9 cellular contexts compared by ENCODE assay signal in genomic region chr16:88332921-88333644, GRCh38. TPM values are rescaled to one million over a fixed set of nuclear protein-coding genes. Genes with fewer than 3 reads are reported as not detected.
DNase-seq lines count a peak whose midpoint lies in the region; TF ChIP-seq lines count a peak whose summit lies in the region.
"Not testable (repeated sequence)": the region's sequence is repeated elsewhere in the genome, so short reads cannot be mapped to it uniquely, and the experiment has no call there.
"Had no signal": no experiment of that assay in that cellular context is flagged by ENCODE, and none has a peak within 500 bp of the region (broad histone marks: within the 10 kb centered on the region; RNA-seq: fewer than 3 reads in every experiment).

No MANE protein-coding gene starts in this region.

- H2AFZ ChIP-seq in mammary epithelial cell (ENCODE audit: low read depth, low read length): peak overlapping the region; percentile 38

- H3K79me2 ChIP-seq in mammary epithelial cell (ENCODE audit: insufficient read depth, low read length): not testable (repeated sequence)

- peak overlapping the region in 10 of 11 experiments; percentile 14 to 85 (median 67); a peak in 18 of 22 replicates for H3K27ac ChIP-seq in BLaER1 treated with 17β-estradiol and CSF1 and Interleukin-3, amounts not matched to agents 10 nM and 100 nM
- H3K27ac ChIP-seq in HL-60 (replicated peaks): not testable (repeated sequence)
- H3K27ac ChIP-seq in mammary epithelial cell (ENCODE audit: insufficient read depth, low read depth, low read length): peak overlapping the region; percentile 76
- H3K27ac ChIP-seq in tibial artery: peak overlapping the region; percentile 44 to 70

- TF ChIP-seq CTCF in HL-60 (IDR thresholded peaks at IDR 0.05; ENCODE audit: insufficient read depth, low read length); mammary epithelial cell (conservative IDR thresholded peaks at IDR 0.05 in 1 of 2, IDR thresholded peaks at IDR 0.05 in 1 of 2; ENCODE audit: extremely low read depth in 1 of 2, insufficient read depth in 1 of 2, low read depth in 1 of 2, low read length in 2 of 2); tibial artery (IDR thresholded peaks at IDR 0.05): not testable (repeated sequence)

- intact Hi-C loops in mammary epithelial cell (cut with micrococcal nuclease): loop anchor here (5.0 kb wide), 1 partner anchor 91 kb away; no protein-coding TSS in a partner anchor
- intact Hi-C loops in tibial artery (cut with DNase I; ENCODE audit: low total_unique reads): not testable (repeated sequence)

- H3K9me3 ChIP-seq in BLaER1 treated with 17β-estradiol and CSF1 and Interleukin-3, amounts not matched to agents 10 nM and 100 nM (replicated peaks in 1 of 11): peaks cover 0 to 13% (median 0%) of the 10 kb centered on the region in 11 experiments; a peak in 4 of 22 replicates
- H3K9me3 ChIP-seq in mammary epithelial cell (replicated peaks; ENCODE audit: insufficient read depth, low read length); tibial artery: not testable (repeated sequence)

- peaks cover 23 to 44% (median 33%) of the 10 kb centered on the region in 10 experiments for H3K4me1 ChIP-seq in BLaER1 treated with 17β-estradiol and CSF1 and Interleukin-3, amounts not matched to agents 10 nM and 100 nM
- peaks cover 28% of the 10 kb centered on the region for H3K4me1 ChIP-seq in mammary epithelial cell (ENCODE audit: insufficient read depth, low read length)
- peaks cover 8 to 22% (median 16%) of the 10 kb centered on the region in 4 donors for H3K4me1 ChIP-seq in tibial artery

- H3K4me2 ChIP-seq in BLaER1 treated with 17β-estradiol and CSF1 and Interleukin-3, amounts not matched to agents 10 nM and 100 nM: peak overlapping the region; percentile 49 to 83 (median 68)
- peak overlapping the region; percentile 24 for H3K4me2 ChIP-seq in mammary epithelial cell (ENCODE audit: insufficient read depth, low read depth, low read length)

- peak overlapping the region in 6 of 11 experiments; percentile 22 to 66 (median 46); a peak in 8 of 22 replicates for H3K9ac ChIP-seq in BLaER1 treated with 17β-estradiol and CSF1 and Interleukin-3, amounts not matched to agents 10 nM and 100 nM
- peak overlapping the region; percentile 33 for H3K9ac ChIP-seq in mammary epithelial cell (ENCODE audit: insufficient read depth, low read length)

- DNase-seq in HL-60 (ENCODE audit: low read depth in 1 of 2, low spot score in 1 of 2) (peak; percentile 9 to 23), RPMI7951 (ENCODE audit: low read depth) (peak; percentile 76), activated T-cell treated with anti-CD3 and anti-CD28 coated beads for 24 hours (ENCODE audit: low read depth) (peak; percentile 7), mammary epithelial cell (peak; percentile 60), fibroblast of the conjunctiva (ENCODE audit: low read depth) (peak; percentile 54), skeletal muscle cell (ENCODE audit: low read depth) (peak; percentile 57)
- DNase-seq in tibial artery: not testable (repeated sequence)

- H4K20me1 ChIP-seq in BLaER1 treated with 17β-estradiol and CSF1 and Interleukin-3, amounts not matched to agents 10 nM and 100 nM; mammary epithelial cell (ENCODE audit: insufficient read depth, low read length): not testable (repeated sequence)

- not testable (repeated sequence) for H3K36me3 ChIP-seq in BLaER1 treated with 17β-estradiol and CSF1 and Interleukin-3, amounts not matched to agents 10 nM and 100 nM; mammary epithelial cell (ENCODE audit: insufficient read depth, low read length); tibial artery

- dilution Hi-C loops in mammary epithelial cell (cut with HindIII; ENCODE audit: low sequenced_read_pairs): loop anchor here (5.0 kb wide), 2 partner anchors 44 to 74 kb away; no protein-coding TSS in a partner anchor

- not testable (repeated sequence) for H3K27me3 ChIP-seq in BLaER1 treated with 17β-estradiol and CSF1 and Interleukin-3, amounts not matched to agents 10 nM and 100 nM; HL-60 (ENCODE audit: insufficient read depth, poor library complexity, severe bottlenecking); mammary epithelial cell (ENCODE audit: insufficient read depth, low read length); tibial artery

- CTCF ChIA-PET in mammary epithelial cell (lab: Charles Lee; ENCODE audit: low non-redundant PET): not testable (repeated sequence)

- not testable (repeated sequence) for BruUV-seq in mammary epithelial cell (replicated peaks; lab: Mats Ljungman, UMichigan)

- in situ Hi-C loops in mammary epithelial cell (cut with MboI; ENCODE audit: low sequenced_read_pairs in 2 of 2): not testable (repeated sequence)

- not testable (repeated sequence) for H3K4me3 ChIP-seq in BLaER1 treated with 17β-estradiol and CSF1 and Interleukin-3, amounts not matched to agents 10 nM and 100 nM; HL-60 (replicated peaks; ENCODE audit: insufficient read depth, low read length); mammary epithelial cell (replicated peaks in 1 of 3; ENCODE audit: insufficient read depth in 1 of 3, low read depth in 2 of 3, low read length in 3 of 3); tibial artery
- H3K4me3 ChIP-seq in skeletal muscle cell (ENCODE audit: low read depth, low read length): peak overlapping the region; percentile 3

- 50% methylated on average over 10 of the region's 24 CpGs for WGBS in mammary epithelial cell (ENCODE audit: low coverage, missing lambda C conversion rate)

RNA-seq across cellular contexts. Expression of gene ZNF469, which starts 49.7 kb away (rescaled TPM):
- total RNA-seq in RPMI7951 (2014; rRNA removed; shearing (Covaris generic)): 0.12 and 0.39 TPM in 2 replicates
- total RNA-seq in mammary epithelial cell: 1 to 10 TPM in 1 of 2 donors, under 1 TPM in 1; 0.14 to 3.2 TPM
- 0.05 TPM for polyA plus RNA-seq in mammary epithelial cell
- 0.05 TPM for polyA minus RNA-seq in mammary epithelial cell
- polyA plus RNA-seq: neural cell had no signal
